16 cellular contexts compared by ENCODE assay signal in genomic region chr11:8624698-8625097, GRCh38. TPM values are rescaled to one million over a fixed set of nuclear protein-coding genes. Genes with fewer than 3 reads are reported as not detected.
"Had no signal": no experiment of that assay in that cellular context is flagged by ENCODE, and none has a peak within 500 bp of the region (broad histone marks: within the 10 kb centered on the region; RNA-seq: fewer than 3 reads in every experiment).

No MANE protein-coding gene starts in this region.

- H3K4me1 ChIP-seq: gastrocnemius medialis, right lobe of liver, stomach, transverse colon had no signal

- ATAC-seq: esophagus mucosa; gastrocnemius medialis; left colon; naive thymus-derived CD4-positive, alpha-beta T cell; stimulated activated naive B cell treated with anti-CD40 and anti-IgM and Interleukin-4, amounts not matched to agents 10 μg/mL and 1 μg/mL and 100 μg/mL, for 72 hours had no signal

- H3K9me3 ChIP-seq: gastrocnemius medialis, ovary, right lobe of liver, stomach, thoracic aorta, transverse colon had no signal

- DNase-seq: central memory CD4-positive, alpha-beta T cell; effector memory CD4-positive, alpha-beta T cell; gastrocnemius medialis; kidney; left colon; mammary epithelial cell; naive thymus-derived CD4-positive, alpha-beta T cell; ovary; right lobe of liver; stimulated activated CD4-positive, alpha-beta T cell treated with anti-CD3 and anti-CD28 coated beads, Interleukin-4, amount 100 ng/mL, for 1 hour; stimulated activated CD8-positive, alpha-beta memory T cell treated with anti-CD3 and anti-CD28 coated beads, Interleukin-4, amount 100 ng/mL, for 48 hours; stimulated activated naive B cell treated with anti-CD40 and anti-IgM and Interleukin-4, amounts not matched to agents 10 μg/mL and 1 μg/mL and 100 μg/mL, for 72 hours; stomach; transverse colon had no signal

- H3K4me3 ChIP-seq: gastrocnemius medialis, ovary, right lobe of liver, stomach, thoracic aorta, transverse colon had no signal

- H3K27ac ChIP-seq: gastrocnemius medialis, ovary, right lobe of liver, stomach, thoracic aorta, transverse colon had no signal

- H3K36me3 ChIP-seq: ovary had no signal

- H3K27me3 ChIP-seq: gastrocnemius medialis, ovary, right lobe of liver, stomach, transverse colon had no signal

RNA-seq across cellular contexts. Expression of gene STK33, which starts 30.7 kb away (rescaled TPM):
- polyA plus RNA-seq: naive thymus-derived CD4-positive, alpha-beta T cell had no signal
